24 cellular contexts compared by ENCODE assay signal in the genomic region with DNA sequence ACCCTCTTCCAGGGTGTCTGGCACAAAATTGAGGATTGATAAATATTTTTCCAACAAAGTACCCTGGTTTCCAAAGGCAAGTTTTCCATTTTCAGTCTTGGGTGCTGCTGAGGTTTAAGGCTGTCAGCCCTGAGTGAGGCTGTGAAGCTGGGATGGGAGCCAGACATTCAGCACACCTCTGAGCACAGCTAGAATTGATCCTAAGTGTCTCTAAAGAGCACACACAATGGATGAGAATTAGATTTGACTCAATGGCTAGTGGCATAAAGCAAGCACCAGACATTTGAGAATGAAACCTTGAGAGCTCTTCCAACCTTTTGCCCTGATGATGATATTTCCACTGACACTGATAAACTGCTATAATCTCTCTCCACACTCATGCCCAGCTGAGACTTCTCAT.
"Had no signal": no experiment of that assay in that cellular context is flagged by ENCODE, and none has a peak within 500 bp of the region (broad histone marks: within the 10 kb centered on the region; RNA-seq: fewer than 3 reads in every experiment).

No MANE protein-coding gene starts in this region.

- H3K27ac ChIP-seq: pancreas, prostate gland, right lobe of liver, tibial nerve, uterus had no signal

- H3K4me1 ChIP-seq: pancreas, prostate gland, right lobe of liver, tibial nerve, uterus had no signal

- DNase-seq: hypothalamus; immature natural killer cell; kidney; mesenchymal stem cell; naive thymus-derived CD8-positive, alpha-beta T cell; nucleus accumbens; pancreas; posterior cingulate gyrus; retina; right lobe of liver; stimulated activated CD4-positive, alpha-beta T cell treated with anti-CD3 and anti-CD28 coated beads, Interleukin-1b, Interleukin-23, amount 100 ng/mL, for 48 hours; stimulated activated CD4-positive, alpha-beta T cell treated with anti-CD3 and anti-CD28 coated beads, Interleukin-2, amount 100 ng/mL, for 48 hours; stimulated activated CD4-positive, alpha-beta T cell treated with anti-CD3 and anti-CD28 coated beads, Interleukin-4, amount 100 ng/mL, for 4 hours; stimulated activated CD8-positive, alpha-beta memory T cell treated with anti-CD3 and anti-CD28 coated beads, Interleukin-4, amount 100 ng/mL, for 48 hours; stimulated activated naive CD4-positive, alpha-beta T cell treated with Interleukin-2 at 50 U/mL for 16 hours; stimulated activated naive CD8-positive, alpha-beta T cell treated with anti-CD3 and anti-CD28 coated beads, Interleukin-15, amount 100 ng/mL, for 72 hours; substantia nigra; uterus had no signal

- H3K9me3 ChIP-seq: pancreas, prostate gland, right lobe of liver, tibial nerve, uterus had no signal

- H3K36me3 ChIP-seq: pancreas, prostate gland, right lobe of liver, tibial nerve, uterus had no signal

- H3K27me3 ChIP-seq: pancreas, right lobe of liver, tibial nerve, uterus had no signal

- ATAC-seq: left lobe of liver; naive thymus-derived CD8-positive, alpha-beta T cell; pancreas; right lobe of liver; stimulated activated memory B cell treated with anti-CD40 and anti-IgM and Interleukin-4, amounts not matched to agents 10 μg/mL and 1 μg/mL and 100 μg/mL, for 72 hours; stimulated activated naive CD8-positive, alpha-beta T cell treated with anti-CD3 and anti-CD28 coated beads, Interleukin-15, amount 100 ng/mL, for 72 hours had no signal

- FAIRE-seq: islet of Langerhans, kidney, pancreas had no signal

- H3K4me3 ChIP-seq: pancreas, prostate gland, right lobe of liver, smooth muscle cell, tibial nerve, uterus had no signal
